Comparison of ENCODE assay signal across 32 cellular contexts in the genomic region with DNA sequence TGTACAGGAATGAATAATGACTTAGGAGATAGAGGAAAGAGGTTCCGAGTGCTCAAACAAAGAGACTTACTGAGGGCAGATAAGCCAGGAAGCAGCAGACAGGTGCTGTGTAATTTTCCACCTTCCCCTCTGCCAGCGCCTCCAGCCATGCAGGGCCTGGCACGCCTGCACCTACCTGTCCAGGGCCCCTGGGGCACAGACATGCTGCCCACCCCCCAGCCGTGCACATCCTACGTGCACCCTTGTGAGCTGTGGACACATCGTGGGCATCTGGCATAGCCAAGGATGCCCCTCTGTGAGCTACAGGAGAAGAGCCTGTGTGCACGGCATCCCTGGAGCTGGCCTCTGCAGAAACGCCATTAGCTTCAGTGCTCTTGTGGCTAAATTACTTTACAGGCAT. TPM values are rescaled to one million over a fixed set of nuclear protein-coding genes. Genes with fewer than 3 reads are reported as not detected.
"Had no signal": no experiment of that assay in that cellular context is flagged by ENCODE, and none has a peak within 500 bp of the region (broad histone marks: within the 10 kb centered on the region; RNA-seq: fewer than 3 reads in every experiment).

No MANE protein-coding gene starts in this region.

- H3K36me3 Mint-ChIP-seq: activated CD4-positive, alpha-beta memory T cell treated with anti-CD3 and anti-CD28 coated beads for 36 hours; activated naive CD4-positive, alpha-beta T cell treated with anti-CD3 and anti-CD28 coated beads, Interleukin-2, amount 50 U/mL, for 72 hours; activated naive CD8-positive, alpha-beta T cell treated with anti-CD3 and anti-CD28 coated beads for 36 hours had no signal

- DNase-seq: activated B cell treated with CpG ODN at 0.5 μM for 24 hours; activated CD4-positive, alpha-beta memory T cell treated with anti-CD3 and anti-CD28 coated beads for 36 hours; activated CD4-positive, alpha-beta T cell treated with anti-CD3 and anti-CD28 coated beads for 4 hours; activated CD4-positive, alpha-beta T cell treated with anti-CD3 and anti-CD28 coated beads, Interleukin-2, amount 10 ng/mL, durations not matched to agents 24 days and 14 days; activated CD4-positive, alpha-beta T cell treated with anti-CD3 and anti-CD28 coated beads, Interleukin-2, amount 50 U/mL, for 1 hour; activated CD4-positive, alpha-beta T cell treated with anti-CD3 and anti-CD28 coated beads, Interleukin-2, amount 50 U/mL, for 4 hours; activated CD4-positive, CD25-positive, alpha-beta regulatory T cell treated with anti-CD3 and anti-CD28 coated beads, Interleukin-2, amount 50 U/mL, for 72 hours; activated CD8-positive, alpha-beta T cell treated with anti-CD3 and anti-CD28 coated beads for 36 hours; activated effector memory CD4-positive, alpha-beta T cell treated with anti-CD3 and anti-CD28 coated beads, Interleukin-2, amount 50 U/mL, for 16 hours; activated gamma-delta T cell treated with Interleukin-2 at 50 U/mL for 16 hours; activated naive CD4-positive, alpha-beta T cell; activated naive CD4-positive, alpha-beta T cell treated with anti-CD3 and anti-CD28 coated beads for 36 hours; activated naive CD4-positive, alpha-beta T cell treated with anti-CD3 and anti-CD28 coated beads, Interleukin-2, amount 50 U/mL, for 16 hours; activated naive CD8-positive, alpha-beta T cell treated with anti-CD3 and anti-CD28 coated beads for 36 hours; activated T-cell treated with anti-CD3 and anti-CD28 coated beads for 4 hours; activated T-cell treated with anti-CD3 and anti-CD28 coated beads, Interleukin-2, amount 50 U/mL, for 1 hour; activated T-cell treated with anti-CD3 and anti-CD28 coated beads, Interleukin-2, amount 50 U/mL, for 4 hours; activated T-cell treated with anti-CD3 and anti-CD28 coated beads, Interleukin-2, amount 50 U/mL, for 72 hours; adrenal gland; amniotic stem cell; aorta; body of pancreas; brain microvascular endothelial cell; central memory CD4-positive, alpha-beta T cell; T-helper 1 cell; T-helper 2 cell; T-helper 9 cell had no signal

- H3K4me3 Mint-ChIP-seq: activated B cell treated with CpG ODN at 0.5 μM for 24 hours; activated CD4-positive, alpha-beta memory T cell treated with anti-CD3 and anti-CD28 coated beads for 36 hours; activated CD4-positive, alpha-beta T cell treated with anti-CD3 and anti-CD28 coated beads, Interleukin-2, amount 10 ng/mL, durations not matched to agents 24 days and 14 days; activated CD8-positive, alpha-beta T cell treated with anti-CD3 and anti-CD28 coated beads for 36 hours; activated naive CD4-positive, alpha-beta T cell treated with anti-CD3 and anti-CD28 coated beads for 36 hours; activated naive CD8-positive, alpha-beta T cell treated with anti-CD3 and anti-CD28 coated beads for 36 hours; activated T-cell treated with anti-CD3 and anti-CD28 coated beads, Interleukin-2, amount 50 U/mL, for 4 hours; activated T-cell treated with anti-CD3 and anti-CD28 coated beads, Interleukin-2, amount 50 U/mL, for 72 hours; activated T-helper 1 cell treated with anti-CD3 and anti-CD28 coated beads, Interleukin-12 subunit alpha, Interleukin-12 subunit beta, Interleukin-2, Interleukin-4 antibody, amounts not matched to agents 30 ng/mL and 10 ng/mL and 1 ng/mL, durations not matched to agents 14 hours and 24 hours and 36 hours; activated T-helper 17 cell treated with anti-CD3 and anti-CD28 coated beads, Interleukin-2, amount 50 U/mL, for 72 hours; T-helper 1 cell treated with Interleukin-12 subunit alpha and Interleukin-12 subunit beta and Interleukin-4 antibody, amounts not matched to agents 30 μg/mL and 1 μg/mL, for 36 hours; T-helper 2 cell treated with Interferon-gamma antibody and Interleukin-4, amounts not matched to agents 5 μg/mL and 100 μg/mL, for 36 hours had no signal

- H3K9me3 Mint-ChIP-seq: activated B cell treated with CpG ODN at 0.5 μM for 24 hours; activated CD4-positive, alpha-beta memory T cell treated with anti-CD3 and anti-CD28 coated beads for 36 hours; activated CD4-positive, alpha-beta T cell treated with anti-CD3 and anti-CD28 coated beads, Interleukin-2, amount 10 ng/mL, durations not matched to agents 24 days and 14 days; activated CD8-positive, alpha-beta T cell treated with anti-CD3 and anti-CD28 coated beads for 36 hours; activated naive CD4-positive, alpha-beta T cell treated with anti-CD3 and anti-CD28 coated beads for 36 hours; activated naive CD4-positive, alpha-beta T cell treated with anti-CD3 and anti-CD28 coated beads, Interleukin-2, amount 50 U/mL, for 72 hours; activated naive CD8-positive, alpha-beta T cell treated with anti-CD3 and anti-CD28 coated beads for 36 hours; activated T-cell treated with anti-CD3 and anti-CD28 coated beads, Interleukin-2, amount 50 U/mL, for 4 hours; activated T-cell treated with anti-CD3 and anti-CD28 coated beads, Interleukin-2, amount 50 U/mL, for 72 hours; activated T-helper 1 cell treated with anti-CD3 and anti-CD28 coated beads, Interleukin-12 subunit alpha, Interleukin-12 subunit beta, Interleukin-2, Interleukin-4 antibody, amounts not matched to agents 30 ng/mL and 10 ng/mL and 1 ng/mL, durations not matched to agents 14 hours and 24 hours and 36 hours; activated T-helper 17 cell treated with anti-CD3 and anti-CD28 coated beads, Interleukin-2, amount 50 U/mL, for 72 hours; T-helper 1 cell treated with Interleukin-12 subunit alpha and Interleukin-12 subunit beta and Interleukin-4 antibody, amounts not matched to agents 30 μg/mL and 1 μg/mL, for 36 hours; T-helper 2 cell treated with Interferon-gamma antibody and Interleukin-4, amounts not matched to agents 5 μg/mL and 100 μg/mL, for 36 hours had no signal

- H3K4me1 Mint-ChIP-seq: activated B cell treated with CpG ODN at 0.5 μM for 24 hours; activated CD4-positive, alpha-beta T cell treated with anti-CD3 and anti-CD28 coated beads, Interleukin-2, amount 10 ng/mL, durations not matched to agents 24 days and 14 days; activated naive CD8-positive, alpha-beta T cell treated with anti-CD3 and anti-CD28 coated beads for 36 hours; activated T-helper 17 cell treated with anti-CD3 and anti-CD28 coated beads, Interleukin-2, amount 50 U/mL, for 72 hours had no signal

- ATAC-seq: activated CD8-positive, alpha-beta T cell treated with anti-CD3 and anti-CD28 coated beads for 36 hours; activated naive CD4-positive, alpha-beta T cell treated with anti-CD3 and anti-CD28 coated beads, Interleukin-2, amount 50 U/mL, for 72 hours; activated T-cell treated with anti-CD3 and anti-CD28 coated beads, Interleukin-2, amount 50 U/mL, for 4 hours; activated T-cell treated with anti-CD3 and anti-CD28 coated beads, Interleukin-2, amount 50 U/mL, for 72 hours; activated T-helper 17 cell treated with anti-CD3 and anti-CD28 coated beads, Interleukin-2, amount 50 U/mL, for 72 hours; body of pancreas had no signal

- H3K27ac Mint-ChIP-seq: activated B cell treated with CpG ODN at 0.5 μM for 24 hours; activated CD4-positive, alpha-beta memory T cell treated with anti-CD3 and anti-CD28 coated beads for 36 hours; activated CD4-positive, alpha-beta T cell treated with anti-CD3 and anti-CD28 coated beads, Interleukin-2, amount 10 ng/mL, durations not matched to agents 24 days and 14 days; activated CD8-positive, alpha-beta T cell treated with anti-CD3 and anti-CD28 coated beads for 36 hours; activated naive CD4-positive, alpha-beta T cell treated with anti-CD3 and anti-CD28 coated beads for 36 hours; activated naive CD4-positive, alpha-beta T cell treated with anti-CD3 and anti-CD28 coated beads, Interleukin-2, amount 50 U/mL, for 72 hours; activated naive CD8-positive, alpha-beta T cell treated with anti-CD3 and anti-CD28 coated beads for 36 hours; activated T-cell treated with anti-CD3 and anti-CD28 coated beads, Interleukin-2, amount 50 U/mL, for 72 hours; activated T-helper 1 cell treated with anti-CD3 and anti-CD28 coated beads, Interleukin-12 subunit alpha, Interleukin-12 subunit beta, Interleukin-2, Interleukin-4 antibody, amounts not matched to agents 30 ng/mL and 10 ng/mL and 1 ng/mL, durations not matched to agents 14 hours and 24 hours and 36 hours; activated T-helper 17 cell treated with anti-CD3 and anti-CD28 coated beads, Interleukin-2, amount 50 U/mL, for 72 hours; T-helper 1 cell treated with Interleukin-12 subunit alpha and Interleukin-12 subunit beta and Interleukin-4 antibody, amounts not matched to agents 30 μg/mL and 1 μg/mL, for 36 hours; T-helper 2 cell treated with Interferon-gamma antibody and Interleukin-4, amounts not matched to agents 5 μg/mL and 100 μg/mL, for 36 hours had no signal

RNA-seq across cellular contexts. Expression of gene SMOC2, which starts 7.1 kb away (rescaled TPM):
- total RNA-seq: activated B cell treated with CpG ODN at 0.5 μM for 24 hours; activated CD4-positive, alpha-beta memory T cell treated with anti-CD3 and anti-CD28 coated beads for 36 hours; activated CD4-positive, alpha-beta T cell treated with anti-CD3 and anti-CD28 coated beads, Interleukin-2, amount 10 ng/mL, durations not matched to agents 24 days and 14 days; activated CD8-positive, alpha-beta T cell treated with anti-CD3 and anti-CD28 coated beads for 36 hours; activated naive CD4-positive, alpha-beta T cell treated with anti-CD3 and anti-CD28 coated beads for 36 hours; activated naive CD4-positive, alpha-beta T cell treated with anti-CD3 and anti-CD28 coated beads, Interleukin-2, amount 50 U/mL, for 72 hours; activated naive CD8-positive, alpha-beta T cell treated with anti-CD3 and anti-CD28 coated beads for 36 hours; activated T-cell treated with anti-CD3 and anti-CD28 coated beads, Interleukin-2, amount 50 U/mL, for 72 hours; activated T-helper 1 cell treated with anti-CD3 and anti-CD28 coated beads, Interleukin-12 subunit alpha, Interleukin-12 subunit beta, Interleukin-2, Interleukin-4 antibody, amounts not matched to agents 30 ng/mL and 10 ng/mL and 1 ng/mL, durations not matched to agents 14 hours and 24 hours and 36 hours; activated T-helper 17 cell treated with anti-CD3 and anti-CD28 coated beads, Interleukin-2, amount 50 U/mL, for 72 hours had no signal
